Comparison of ENCODE assay signal across 13 cellular contexts in the genomic region with DNA sequence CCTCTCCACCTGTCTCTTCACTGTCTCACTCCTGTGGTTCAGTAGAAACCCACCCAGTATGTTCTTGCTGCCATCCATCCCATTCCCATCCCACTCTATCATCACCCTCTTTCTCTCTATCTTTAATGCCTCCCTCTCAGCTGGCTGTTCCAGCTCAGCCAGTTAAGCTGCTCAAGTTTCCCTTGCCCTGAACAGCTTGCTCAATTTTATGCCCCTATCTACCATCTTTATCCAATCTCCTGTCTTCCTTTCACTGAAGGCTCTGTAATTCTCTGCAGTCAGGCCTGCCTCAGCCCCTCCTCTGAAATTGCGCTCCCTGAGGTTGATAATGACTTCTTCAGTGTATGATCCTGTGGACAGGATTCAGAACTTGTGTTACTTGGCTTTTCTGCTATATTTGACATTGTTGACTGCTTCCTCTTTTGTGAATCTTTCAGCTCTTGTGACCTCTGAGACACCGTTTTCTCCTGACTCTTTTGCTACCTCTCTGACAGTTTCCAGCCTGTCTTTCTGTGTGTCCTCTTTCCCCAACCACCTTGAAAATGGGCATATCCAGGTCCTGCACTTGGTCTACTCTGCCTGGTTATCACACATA. TPM values are rescaled to one million over a fixed set of nuclear protein-coding genes. Genes with fewer than 3 reads are reported as not detected.
DNase-seq lines count a peak whose midpoint lies in the region; ATAC-seq and TF ChIP-seq lines count a peak whose summit lies in the region.
"Had no signal": no experiment of that assay in that cellular context is flagged by ENCODE, and none has a peak within 500 bp of the region (broad histone marks: within the 10 kb centered on the region; RNA-seq: fewer than 3 reads in every experiment).

No MANE protein-coding gene starts in this region.

- ATAC-seq in GM21367 (IDR thresholded peaks at IDR 0.05; ENCODE audit: unreplicated experiment) (peak; percentile 40), HG03432 (IDR thresholded peaks at IDR 0.05; ENCODE audit: unreplicated experiment) (peak; percentile 45), lower lobe of right lung (no peak), aorta (ENCODE audit: low FRiP score) (no peak)
- ATAC-seq: left cardiac atrium had no signal

- H3K9me3 ChIP-seq in ascending aorta, result no peaks in the 10 kb centered on the region
- no peaks in the 10 kb centered on the region for H3K9me3 ChIP-seq in lower lobe of right lung
- H3K9me3 ChIP-seq in aorta (ENCODE audit: control insufficient read depth, low read length), result no peaks in the 10 kb centered on the region
- H3K9me3 ChIP-seq: pancreas had no signal

- DNase-seq in CD1c-positive myeloid dendritic cell (ENCODE audit: extremely low spot score) (peak; percentile 66), ascending aorta (ENCODE audit: low spot score in 2 of 2) (peak in 1 of 2 donors; percentile 33), lower lobe of right lung (no peak), SHP77 (lab: John Stamatoyannopoulos, UW) (no peak), aorta (no peak)
- DNase-seq in stimulated activated CD4-positive, alpha-beta T cell treated with anti-CD3 and anti-CD28 coated beads, Interleukin-12 subunit alpha, Interleukin-12 subunit beta, amount 100 ng/mL, for 4 hours, result no peak
- DNase-seq: activated T-cell treated with anti-CD3 and anti-CD28 coated beads, Interleukin-2, amount 50 U/mL, for 1 hour; left cardiac atrium; NCI-H446; pancreas had no signal

- intact Hi-C loops in ascending aorta (cut with DNase I), result loop anchor here (10.0 kb wide), 1 partner anchor 511 kb away; a partner anchor contains a TSS
- intact Hi-C loops in lower lobe of right lung (cut with DNase I), result no loop called here
- intact Hi-C loops in aorta (cut with DNase I), result no loop called here

- H3K27ac ChIP-seq in ascending aorta (peak overlapping the region; percentile 74 to 89), lower lobe of right lung (no peak overlapping the region), aorta (ENCODE audit: low read depth in 1 of 2, low read length in 2 of 2) (peak overlapping the region in 1 of 2 donors; percentile 15)
- H3K27ac ChIP-seq: cardiac muscle cell, pancreas had no signal

- H3K36me3 ChIP-seq in ascending aorta (no peaks in the 10 kb centered on the region), lower lobe of right lung (no peaks in the 10 kb centered on the region), aorta (ENCODE audit: control insufficient read depth in 1 of 2, insufficient read depth in 2 of 2, low read length in 1 of 2) (no peaks in the 10 kb centered on the region)
- H3K36me3 ChIP-seq: cardiac muscle cell, pancreas had no signal

- H3K4me1 ChIP-seq in ascending aorta (peaks cover 5 to 29% of the 10 kb centered on the region in 2 donors), lower lobe of right lung (peaks cover 31% of the 10 kb centered on the region), aorta (ENCODE audit: control insufficient read depth in 1 of 2, insufficient read depth in 2 of 2, low read length in 2 of 2) (peaks cover 2 to 10% of the 10 kb centered on the region in 2 donors)
- H3K4me1 ChIP-seq: pancreas had no signal

- 89 to 95% methylated on average over 2 of the region's 2 CpGs for WGBS in aorta, 2 donors

- TF ChIP-seq CTCF in ascending aorta (IDR thresholded peaks at IDR 0.05) (no peak), lower lobe of right lung (IDR thresholded peaks at IDR 0.05) (no peak)

- no peak overlapping the region for H3K4me3 ChIP-seq in ascending aorta
- no peak overlapping the region for H3K4me3 ChIP-seq in lower lobe of right lung
- H3K4me3 ChIP-seq in aorta (ENCODE audit: low read length in 2 of 2), result no peak overlapping the region
- H3K4me3 ChIP-seq: cardiac muscle cell, pancreas had no signal

- H3K27me3 ChIP-seq in ascending aorta (no peaks in the 10 kb centered on the region), lower lobe of right lung (ENCODE audit: low read depth) (no peaks in the 10 kb centered on the region), aorta (ENCODE audit: control insufficient read depth in 1 of 2, insufficient read depth in 2 of 2, low read length in 1 of 2) (no peaks in the 10 kb centered on the region)
- H3K27me3 ChIP-seq: pancreas had no signal

RNA-seq across cellular contexts. Expression of a gene that starts 13.9 kb away (rescaled TPM):
- total RNA-seq in ascending aorta, result 41.0 TPM
- total RNA-seq in lower lobe of right lung, result 24.9 TPM
- 10 to 100 TPM; 18.4 to 24.1 TPM for total RNA-seq in aorta
- polyA plus RNA-seq in aorta, result 10 to 100 TPM in 1 of 2 donors, 1 to 10 TPM in 1; 8.4 to 13.7 TPM

Comparison
In these comparisons a context has a peak if more than half of its experiments do, and no peak if none do; other contexts are left out.
1. ATAC-seq: peak in GM21367 (single experiment) and HG03432 (single experiment); none in lower lobe of right lung (0 of 2) and aorta (single experiment).